ENCODE assay signal across 22 cellular contexts in genomic region chr3:144289057-144289456, GRCh38.
"Had no signal": no experiment of that assay in that cellular context is flagged by ENCODE, and none has a peak within 500 bp of the region (broad histone marks: within the 10 kb centered on the region; RNA-seq: fewer than 3 reads in every experiment).

No MANE protein-coding gene starts in this region.

- H3K27me3 ChIP-seq: MG63, SJSA1 had no signal

- DNase-seq: IMR-90, Karpas-422, KG1, MG63, NCI-H1092 treated with DMSO at 0.1 percent for 48 hours, NCI-H1436, NCI-H187, NCI-H2029, NCI-H2081 treated with DMSO at 0.1 percent for 48 hours, NCI-H2171, NCI-H226, NCI-H446, NCI-H510A, NCI-H524 treated with DMSO at 0.1 percent for 48 hours, NCI-H69, NCI-H774, Right ventricle myocardium superior, RPMI8226, SIG-M5 had no signal

- H3K27ac ChIP-seq: SJSA1, SK-N-MC had no signal

- H3K9me3 ChIP-seq: MG63, SJSA1 had no signal

- ATAC-seq: HepG2 had no signal

- H3K4me1 ChIP-seq: SJSA1 had no signal

- H3K36me3 ChIP-seq: MG63, SJSA1 had no signal

- H3K4me3 ChIP-seq: MG63, SJSA1, SK-N-MC had no signal
